ENCODE assay signal across 21 cellular contexts in the genomic region with DNA sequence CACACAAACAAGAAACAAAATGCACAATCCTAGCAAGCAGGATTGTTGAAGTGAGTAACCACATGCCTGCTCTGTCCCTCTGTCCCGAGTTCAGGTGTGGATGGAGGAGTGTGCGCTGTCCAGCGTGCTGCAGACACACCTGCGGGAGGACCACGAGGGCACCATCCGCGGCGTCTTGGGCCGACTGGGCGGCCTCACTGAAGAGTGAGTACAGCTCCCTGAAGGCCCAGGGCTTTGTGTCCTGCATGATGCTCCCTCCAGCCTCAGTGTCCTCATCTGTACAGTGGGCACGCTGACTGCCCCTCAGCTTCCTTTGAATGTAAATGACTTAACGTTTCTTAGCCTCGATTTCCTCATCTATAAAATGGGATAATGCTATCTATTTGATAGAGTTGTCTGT.
"Had no signal": no experiment of that assay in that cellular context is flagged by ENCODE, and none has a peak within 500 bp of the region (broad histone marks: within the 10 kb centered on the region; RNA-seq: fewer than 3 reads in every experiment).

No MANE protein-coding gene starts in this region.

- H3K9me3 ChIP-seq: gastroesophageal sphincter, heart left ventricle, prostate gland, transverse colon, vagina had no signal

- H3K4me2 ChIP-seq: neural progenitor cell had no signal

- FAIRE-seq: bronchial epithelial cell, keratinocyte had no signal

- ATAC-seq: activated T-cell treated with anti-CD3 and anti-CD28 coated beads, Interleukin-2, amount 50 U/mL, for 4 hours; gastroesophageal sphincter; heart left ventricle; naive thymus-derived CD4-positive, alpha-beta T cell had no signal

- H2AFZ ChIP-seq: neural progenitor cell had no signal

- H3K27ac ChIP-seq: epithelial cell of prostate, gastroesophageal sphincter, heart left ventricle, neural progenitor cell, prostate gland, transverse colon, vagina had no signal

- DNase-seq: activated CD8-positive, alpha-beta memory T cell treated with anti-CD3 and anti-CD28 coated beads, Interleukin-2, amount 50 U/mL, for 48 hours; activated naive CD4-positive, alpha-beta T cell treated with anti-CD3 and anti-CD28 coated beads for 36 hours; activated naive CD8-positive, alpha-beta T cell treated with anti-CD3 and anti-CD28 coated beads, Interleukin-2, amount 10 ng/mL, durations not matched to agents 7 days and 5 days; activated T-cell treated with anti-CD3 and anti-CD28 coated beads, Interleukin-2, amount 50 U/mL, for 4 hours; amygdala; cerebellar nuclear complex; cortex of kidney; heart left ventricle; naive thymus-derived CD4-positive, alpha-beta T cell; stimulated activated CD4-positive, alpha-beta T cell treated with anti-CD3 and anti-CD28 coated beads, Interleukin-12 subunit alpha, Interleukin-12 subunit beta, amount 100 ng/mL, for 4 hours; stimulated activated CD4-positive, alpha-beta T cell treated with anti-CD3 and anti-CD28 coated beads, Interleukin-4, amount 100 ng/mL, for 4 hours; T-helper 1 cell; transverse colon had no signal

- H3K27me3 ChIP-seq: gastroesophageal sphincter, heart left ventricle, neural progenitor cell, transverse colon, vagina had no signal

- H3K36me3 ChIP-seq: neural progenitor cell, transverse colon had no signal

- H3K4me3 ChIP-seq: gastroesophageal sphincter, heart left ventricle, lung, neural progenitor cell, prostate gland, transverse colon, vagina had no signal

- H3K4me1 ChIP-seq: gastroesophageal sphincter, neural progenitor cell, prostate gland, transverse colon, vagina had no signal

- H3K9ac ChIP-seq: neural progenitor cell had no signal
